Comparison of ENCODE assay signal across 9 cellular contexts in the genomic region with DNA sequence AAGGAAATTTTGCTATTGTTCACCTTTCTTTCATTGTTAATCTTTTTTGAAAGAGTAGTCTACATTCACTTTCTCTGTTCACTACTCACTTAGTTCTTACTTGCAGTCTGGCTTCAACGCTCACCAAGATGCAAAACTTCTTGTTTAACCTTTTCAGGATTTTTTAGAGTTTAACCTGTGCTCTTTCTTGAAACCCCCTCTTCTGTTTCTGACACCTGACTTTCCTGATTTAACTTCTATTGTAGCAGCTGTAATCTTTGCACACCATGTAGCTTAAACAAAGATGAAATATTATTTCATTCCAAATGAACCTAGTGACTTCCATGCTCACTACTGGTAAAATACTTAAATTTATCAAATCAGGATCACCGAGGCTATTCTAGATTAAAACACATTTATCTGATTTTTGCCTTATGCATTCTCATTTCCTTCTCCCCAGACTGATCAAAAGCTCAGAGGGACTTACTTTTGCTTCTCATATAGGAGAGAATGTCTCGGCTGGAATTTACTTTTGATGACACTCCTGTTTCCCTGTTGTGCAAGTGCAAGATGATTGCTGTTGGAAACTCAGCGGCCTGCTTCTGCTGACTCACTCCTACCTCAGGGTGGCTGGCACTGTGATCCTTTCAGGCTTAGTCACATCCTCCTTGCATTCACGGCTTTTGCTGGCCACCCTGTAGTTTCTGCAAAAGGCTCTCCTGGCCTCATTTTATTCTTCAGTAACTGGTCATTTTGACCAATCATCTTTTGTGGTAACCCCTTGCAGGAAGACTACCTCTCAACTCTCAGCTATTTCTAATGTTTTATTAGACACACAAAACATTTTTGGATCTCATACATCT.
DNase-seq lines count a peak whose midpoint lies in the region; ATAC-seq and TF ChIP-seq lines count a peak whose summit lies in the region.
"Had no signal": no experiment of that assay in that cellular context is flagged by ENCODE, and none has a peak within 500 bp of the region (broad histone marks: within the 10 kb centered on the region; RNA-seq: fewer than 3 reads in every experiment).

No MANE protein-coding gene starts in this region.

- H3K36me3 Mint-ChIP-seq in activated CD8-positive, alpha-beta T cell treated with anti-CD3 and anti-CD28 coated beads for 36 hours (ENCODE audit: low read depth): no peaks in the 10 kb centered on the region
- H3K36me3 Mint-ChIP-seq in progenitor cell of endocrine pancreas (ENCODE audit: insufficient read depth): no peaks in the 10 kb centered on the region

- TF ChIP-seq CTCF in activated CD8-positive, alpha-beta T cell treated with anti-CD3 and anti-CD28 coated beads for 36 hours (IDR thresholded peaks at IDR 0.05): no peak
- TF ChIP-seq CTCF in esophagus squamous epithelium (IDR thresholded peaks at IDR 0.05) (no peak), progenitor cell of endocrine pancreas (IDR thresholded peaks at IDR 0.05; ENCODE audit: unreplicated experiment) (no peak), testis (IDR thresholded peaks at IDR 0.05) (no peak)

- H3K9me3 ChIP-seq in esophagus squamous epithelium (no peaks in the 10 kb centered on the region), testis (no peaks in the 10 kb centered on the region)

- POLR2A ChIA-PET in activated CD8-positive, alpha-beta T cell treated with anti-CD3 and anti-CD28 coated beads for 36 hours (lab: Charles Lee): interaction anchor here (1.2 kb wide), 1 partner anchor 13 kb away, joined by 3 read pairs; no protein-coding TSS in a partner anchor

- intact Hi-C loops in activated CD8-positive, alpha-beta T cell treated with anti-CD3 and anti-CD28 coated beads for 36 hours (cut with micrococcal nuclease): no loop called here
- intact Hi-C loops in esophagus squamous epithelium (cut with DNase I): no loop called here
- intact Hi-C loops in testis (cut with DNase I; ENCODE audit: low total_unique reads): no loop called here

- peak; percentile 88 for ATAC-seq in GM18520 (IDR thresholded peaks at IDR 0.05; ENCODE audit: unreplicated experiment)
- ATAC-seq in activated CD8-positive, alpha-beta T cell treated with anti-CD3 and anti-CD28 coated beads for 36 hours: peak; percentile 100
- ATAC-seq: K562 had no signal

- TF ChIP-seq POLR2A in esophagus squamous epithelium (IDR thresholded peaks at IDR 0.05): no peak
- TF ChIP-seq POLR2A in testis (IDR thresholded peaks at IDR 0.05): no peak

- peaks cover 3% of the 10 kb centered on the region for H3K27me3 Mint-ChIP-seq in activated CD8-positive, alpha-beta T cell treated with anti-CD3 and anti-CD28 coated beads for 36 hours
- H3K27me3 Mint-ChIP-seq in progenitor cell of endocrine pancreas: no peaks in the 10 kb centered on the region

- H3K4me1 Mint-ChIP-seq in activated CD8-positive, alpha-beta T cell treated with anti-CD3 and anti-CD28 coated beads for 36 hours (ENCODE audit: low read depth): peaks cover 22% of the 10 kb centered on the region
- peaks cover 12% of the 10 kb centered on the region for H3K4me1 Mint-ChIP-seq in progenitor cell of endocrine pancreas (ENCODE audit: low read depth)

- WGBS in esophagus squamous epithelium, 2 donors: 17 to 36% methylated on average over 5 of the region's 5 CpGs
- 67% methylated on average over 5 of the region's 5 CpGs for WGBS in testis, 2 donors

- H3K27ac ChIP-seq in esophagus squamous epithelium: peak overlapping the region; percentile 6 to 53 (median 19)
- no peak overlapping the region for H3K27ac ChIP-seq in testis

- H3K27ac Mint-ChIP-seq in activated CD8-positive, alpha-beta T cell treated with anti-CD3 and anti-CD28 coated beads for 36 hours: no peak overlapping the region
- H3K27ac Mint-ChIP-seq in progenitor cell of endocrine pancreas: peak overlapping the region; percentile 41

- H3K4me3 ChIP-seq in esophagus squamous epithelium: peak overlapping the region in 1 of 4 donors; percentile 5
- H3K4me3 ChIP-seq in testis: no peak overlapping the region
- H3K4me3 ChIP-seq: K562 had no signal

- H3K36me3 ChIP-seq in esophagus squamous epithelium (no peaks in the 10 kb centered on the region), testis (ENCODE audit: low read depth, missing control alignments) (no peaks in the 10 kb centered on the region)

- H3K9me3 Mint-ChIP-seq in activated CD8-positive, alpha-beta T cell treated with anti-CD3 and anti-CD28 coated beads for 36 hours: no peaks in the 10 kb centered on the region
- no peaks in the 10 kb centered on the region for H3K9me3 Mint-ChIP-seq in progenitor cell of endocrine pancreas (ENCODE audit: low read depth)

- H3K4me3 Mint-ChIP-seq in activated CD8-positive, alpha-beta T cell treated with anti-CD3 and anti-CD28 coated beads for 36 hours: no peak overlapping the region
- no peak overlapping the region for H3K4me3 Mint-ChIP-seq in progenitor cell of endocrine pancreas (ENCODE audit: low read depth)

- no peaks in the 10 kb centered on the region for H3K27me3 ChIP-seq in esophagus squamous epithelium
- H3K27me3 ChIP-seq in testis: no peaks in the 10 kb centered on the region

- DNase-seq in HS-27A (ENCODE audit: low read depth) (peak; percentile 74), esophagus squamous epithelium (lab: John Stamatoyannopoulos, UW) (no peak), progenitor cell of endocrine pancreas (ENCODE audit: low spot score, unreplicated experiment) (no peak), NCI-H2081 (lab: John Stamatoyannopoulos, UW) (no peak), testis (no peak), NCI-H2081 treated with DMSO at 0.1 percent for 48 hours (lab: John Stamatoyannopoulos, UW) (no peak)
- peak; percentile 79 for DNase-seq in activated CD8-positive, alpha-beta T cell treated with anti-CD3 and anti-CD28 coated beads for 36 hours

- CTCF ChIA-PET in activated CD8-positive, alpha-beta T cell treated with anti-CD3 and anti-CD28 coated beads for 36 hours (lab: Charles Lee): interaction anchor here (1.7 kb wide), 2 partner anchors 10 to 32 kb away, joined by 3 read pairs; no protein-coding TSS in a partner anchor

- H3K4me1 ChIP-seq in esophagus squamous epithelium (peaks cover 0 to 17% (median 0%) of the 10 kb centered on the region in 3 donors), testis (no peaks in the 10 kb centered on the region)

Comparison
In these comparisons a context has a peak if more than half of its experiments do, and no peak if none do; other contexts are left out.
1. DNase-seq: peak in HS-27A (single experiment) and activated CD8-positive, alpha-beta T cell treated with anti-CD3 and anti-CD28 coated beads for 36 hours (single experiment); none in esophagus squamous epithelium (single experiment), progenitor cell of endocrine pancreas (single experiment), NCI-H2081 (0 of 2), testis (single experiment) and NCI-H2081 treated with DMSO at 0.1 percent for 48 hours (single experiment).
2. H3K27ac ChIP-seq: peak in esophagus squamous epithelium (4 of 4); none in testis (0 of 2).